In genomic region chr7:76325811-76326210, GRCh38 we compare ENCODE assay signal across 25 cellular contexts. TPM values are rescaled to one million over a fixed set of nuclear protein-coding genes. Genes with fewer than 3 reads are reported as not detected.
A peak's percentile ranks its signal among the peaks of the same experiment; 100 is the strongest.
DNase-seq lines count a peak whose midpoint lies in the region; ATAC-seq and TF ChIP-seq lines count a peak whose summit lies in the region.
"Had no signal": no experiment of that assay in that cellular context is flagged by ENCODE, and none has a peak within 500 bp of the region (broad histone marks: within the 10 kb centered on the region; RNA-seq: fewer than 3 reads in every experiment).

No MANE protein-coding gene starts in this region.

- H3K23ac ChIP-seq in neuronal stem cell (ENCODE audit: low read depth, low read length, poor library complexity), result no peak overlapping the region

- H4K8ac ChIP-seq in neuronal stem cell (ENCODE audit: low read depth, low read length), result no peak overlapping the region

- H3K27ac ChIP-seq in GM23248 (peak overlapping the region; percentile 44; the same call in 1 of the 2 replicates), RWPE1 (peak overlapping the region; percentile 46), neuronal stem cell (replicated peaks; ENCODE audit: low read length) (peak overlapping the region; percentile 21), skeletal muscle tissue (ENCODE audit: low read depth, low read length) (peak overlapping the region; percentile 95), PC-3 (ENCODE audit: low read length) (no peak overlapping the region)
- H3K27ac ChIP-seq: PC-9, SJSA1 had no signal

- H3K27me3 ChIP-seq in GM23248 (replicated peaks; ENCODE audit: insufficient read depth) (no peaks in the 10 kb centered on the region), neuronal stem cell (ENCODE audit: control insufficient read depth in 3 of 3, insufficient read depth in 3 of 3, low read depth in 1 of 3, low read length in 3 of 3) (no peaks in the 10 kb centered on the region), skeletal muscle tissue (ENCODE audit: control insufficient read depth in 3 of 3, insufficient read depth in 3 of 3, low read length in 3 of 3) (no peaks in the 10 kb centered on the region), PC-3 (ENCODE audit: low read length) (no peaks in the 10 kb centered on the region)
- H3K27me3 ChIP-seq: SJSA1 had no signal

- DNase-seq in GM23248 (no peak), RWPE1 (ENCODE audit: low spot score) (no peak), neuronal stem cell (ENCODE audit: low spot score) (no peak), PC-3 (no peak), NCI-H69 (lab: John Stamatoyannopoulos, UW) (no peak), NCI-H446 (lab: John Stamatoyannopoulos, UW) (no peak), HEK293T (ENCODE audit: extremely low spot score) (no peak)
- DNase-seq: ACHN; CD4-positive, CD25-positive, alpha-beta regulatory T cell; DMS153; DND-41; GOT3; Kasumi-1; NCI-H1092 treated with DMSO at 0.1 percent for 48 hours; NCI-H1436; NCI-H187; NCI-H2171 treated with DMSO at 0.1 percent for 48 hours; NCI-H345; NCI-H524; NCI-H774; PC-9; Right ventricle myocardium superior had no signal

- CTCF ChIA-PET in RWPE1 (lab: Yijun Ruan, JAX), result no interaction called here
- CTCF ChIA-PET in PC-3 (lab: Charles Lee), result no interaction called here
- CTCF ChIA-PET in HEK293T (lab: Yijun Ruan, JAX), result no interaction called here

- no peak overlapping the region for H3K9ac ChIP-seq in GM23248
- no peak overlapping the region for H3K9ac ChIP-seq in neuronal stem cell (ENCODE audit: low read depth, low read length, poor library complexity)
- H3K9ac ChIP-seq in skeletal muscle tissue (ENCODE audit: low read depth in 1 of 3, low read length in 3 of 3), result no peak overlapping the region
- no peak overlapping the region for H3K9ac ChIP-seq in PC-3 (ENCODE audit: low read length)

- H3K4me2 ChIP-seq in GM23248 (ENCODE audit: unreplicated experiment) (no peak overlapping the region), neuronal stem cell (ENCODE audit: insufficient read depth, low read length, poor library complexity, severe bottlenecking) (no peak overlapping the region), PC-3 (ENCODE audit: low read length) (no peak overlapping the region)
- H3K4me2 ChIP-seq: PC-9 had no signal

- H2BK120ac ChIP-seq in neuronal stem cell (ENCODE audit: low read depth, low read length), result no peak overlapping the region

- H3K4ac ChIP-seq in neuronal stem cell (ENCODE audit: low read length), result no peak overlapping the region

- H3K4me1 ChIP-seq in GM23248 (ENCODE audit: insufficient read depth) (peaks cover 31% of the 10 kb centered on the region), neuronal stem cell (ENCODE audit: control insufficient read depth in 2 of 2, insufficient read depth in 1 of 2, low read depth in 1 of 2, low read length in 2 of 2) (no peaks in the 10 kb centered on the region), skeletal muscle tissue (ENCODE audit: control insufficient read depth in 3 of 3, insufficient read depth in 3 of 3, low read length in 3 of 3) (peaks cover 42 to 57% (median 43%) of the 10 kb centered on the region in 3 donors), PC-3 (ENCODE audit: insufficient read depth, low read length) (no peaks in the 10 kb centered on the region)
- H3K4me1 ChIP-seq: HAP-1 had no signal

- no peak overlapping the region for H2AK5ac ChIP-seq in neuronal stem cell (ENCODE audit: low read depth, low read length)

- in situ Hi-C loops in GM23248 (cut with MboI), result no loop called here

- no peak overlapping the region for H2BK15ac ChIP-seq in neuronal stem cell (ENCODE audit: low read length)

- no peak overlapping the region for H2BK5ac ChIP-seq in neuronal stem cell (ENCODE audit: low read length)

- H3K4me3 ChIP-seq in GM23248 (no peak overlapping the region), neuronal stem cell (ENCODE audit: low read length in 2 of 2) (no peak overlapping the region), skeletal muscle tissue (ENCODE audit: low read length in 3 of 3) (no peak overlapping the region), PC-3 (ENCODE audit: low read length) (no peak overlapping the region)
- H3K4me3 ChIP-seq: HAP-1, PC-9, SJSA1 had no signal

- H3F3A ChIP-seq in GM23248 (ENCODE audit: insufficient read depth) (peaks cover 79% of the 10 kb centered on the region), PC-3 (ENCODE audit: low read length, unreplicated experiment) (peaks cover 12% of the 10 kb centered on the region)

- H2AFZ ChIP-seq in GM23248 (no peak overlapping the region), neuronal stem cell (ENCODE audit: low read length) (no peak overlapping the region), PC-3 (ENCODE audit: low read length) (no peak overlapping the region)
- H2AFZ ChIP-seq: PC-9 had no signal

- WGBS in GM23248 (ENCODE audit: low coverage in 1 of 2, low lambda C conversion rate in 2 of 2, missing lambda C conversion rate in 2 of 2), 2 experiments, result 82 to 85% methylated on average over 5 of the region's 5 CpGs
- WGBS in neuronal stem cell (ENCODE audit: extremely low coverage in 2 of 2, insufficient read length in 2 of 2, insufficient replicate concordance in 1 of 2), 2 donors, result no CpG with 5 or more reads among the region's 5 CpGs

- H3K79me1 ChIP-seq in neuronal stem cell (ENCODE audit: low read depth, low read length), result peaks cover 10% of the 10 kb centered on the region

- ATAC-seq in PC-3, result no peak

- H3K9me2 ChIP-seq in GM23248 (ENCODE audit: insufficient read depth) (no peaks in the 10 kb centered on the region), PC-3 (replicated peaks; ENCODE audit: low read length) (no peaks in the 10 kb centered on the region)

- TF ChIP-seq CTCF in RWPE1 (conservative IDR thresholded peaks at IDR 0.05; ENCODE audit: low read depth) (no peak), PC-3 (conservative IDR thresholded peaks at IDR 0.05; ENCODE audit: low read depth, low read length) (no peak)

- intact Hi-C loops in PC-3 (cut with micrococcal nuclease), result no loop called here

- POLR2A ChIA-PET in RWPE1 (lab: Yijun Ruan, JAX; ENCODE audit: low non-redundant PET), result no interaction called here
- POLR2A ChIA-PET in PC-3 (lab: Charles Lee; ENCODE audit: unreplicated experiment), result no interaction called here
- POLR2A ChIA-PET in HEK293T (lab: Yijun Ruan, JAX), result no interaction called here

- no peak overlapping the region for H3K18ac ChIP-seq in neuronal stem cell (ENCODE audit: low read length)

- H2BK12ac ChIP-seq in neuronal stem cell (ENCODE audit: low read length), result no peak overlapping the region

- H4K20me1 ChIP-seq in GM23248 (ENCODE audit: insufficient read depth) (peaks cover 5% of the 10 kb centered on the region), PC-3 (ENCODE audit: low read length) (peaks cover 39% of the 10 kb centered on the region)

- H3K9me3 ChIP-seq in GM23248 (ENCODE audit: low read depth) (no peaks in the 10 kb centered on the region), neuronal stem cell (replicated peaks in 1 of 2; ENCODE audit: control insufficient read depth in 2 of 2, insufficient read depth in 1 of 2, low read depth in 1 of 2, low read length in 2 of 2) (no peaks in the 10 kb centered on the region), skeletal muscle tissue (ENCODE audit: control insufficient read depth in 3 of 3, low read length in 3 of 3) (no peaks in the 10 kb centered on the region), PC-3 (ENCODE audit: low read length) (no peaks in the 10 kb centered on the region)
- H3K9me3 ChIP-seq: HAP-1, SJSA1 had no signal

- BruUV-seq in PC-3 (replicated peaks; lab: Mats Ljungman, UMichigan), result no TSS peak

- H3K14ac ChIP-seq in neuronal stem cell (ENCODE audit: low read length), result no peak overlapping the region

- H4K91ac ChIP-seq in neuronal stem cell (ENCODE audit: low read depth, low read length, poor library complexity), result no peak overlapping the region

- H3K36me3 ChIP-seq in GM23248 (ENCODE audit: low read depth) (peaks cover 46% of the 10 kb centered on the region), neuronal stem cell (replicated peaks in 1 of 2; ENCODE audit: control insufficient read depth in 2 of 2, insufficient read depth in 2 of 2, low read length in 2 of 2) (peaks cover 36 to 92% of the 10 kb centered on the region in 2 donors), skeletal muscle tissue (ENCODE audit: control insufficient read depth in 3 of 3, insufficient read depth in 3 of 3, low read length in 3 of 3) (peaks cover 18 to 30% (median 21%) of the 10 kb centered on the region in 3 donors), PC-3 (ENCODE audit: low read depth, low read length) (peaks cover 39% of the 10 kb centered on the region)

- H3K79me2 ChIP-seq in GM23248 (ENCODE audit: insufficient read depth) (peaks cover 99% of the 10 kb centered on the region), PC-3 (ENCODE audit: low read length) (peaks cover 63% of the 10 kb centered on the region)

TF ChIP-seq in HEK293T, 16 proteins besides CTCF, POLR2A, EP300 and RAD21:
- TF ChIP-seq FOXM1 (IDR thresholded peaks at IDR 0.05; ENCODE audit: borderline replicate concordance), result no peak
- TF ChIP-seq L3MBTL2 (conservative IDR thresholded peaks at IDR 0.05), result no peak
- TF ChIP-seq TARDBP (IDR thresholded peaks at IDR 0.05), result no peak
- no peak for TF ChIP-seq ZNF384 (IDR thresholded peaks at IDR 0.05)
- no peak for TF ChIP-seq LEF1 (IDR thresholded peaks at IDR 0.05; ENCODE audit: borderline replicate concordance)
- TF ChIP-seq NFRKB (IDR thresholded peaks at IDR 0.05), result no peak
- no peak for TF ChIP-seq HDGF (IDR thresholded peaks at IDR 0.05; ENCODE audit: borderline replicate concordance)
- TF ChIP-seq SP1 (IDR thresholded peaks at IDR 0.05), result no peak
- no peak for TF ChIP-seq ELF4 (IDR thresholded peaks at IDR 0.05)
- no peak for TF ChIP-seq FOXK2 (IDR thresholded peaks at IDR 0.05)
- TF ChIP-seq BHLHE40 (IDR thresholded peaks at IDR 0.05; ENCODE audit: borderline replicate concordance), result no peak
- TF ChIP-seq CTBP1 (IDR thresholded peaks at IDR 0.05; ENCODE audit: borderline replicate concordance), result no peak
- no peak for TF ChIP-seq FOXA1 (IDR thresholded peaks at IDR 0.05)
- TF ChIP-seq SUZ12 (IDR thresholded peaks at IDR 0.05), result no peak
- TF ChIP-seq ARNT (IDR thresholded peaks at IDR 0.05), result no peak

RNA-seq across cellular contexts. Expression of gene HSPB1, which starts 23.3 kb away (rescaled TPM):
- 79.5 and 96.5 TPM in 2 replicates for total RNA-seq in GM23248 (2014; rRNA removed; shearing (Covaris generic))
- polyA plus RNA-seq in GM23248 (2016; fragmentation: Nextera tagmentation; extraction: Ambion mirVana), result 1,542 and 1,564 TPM in 2 replicates
- polyA plus RNA-seq in neuronal stem cell (2013, experiment 1 of 2), result 217 TPM
- polyA plus RNA-seq in neuronal stem cell (2013, experiment 2 of 2), result 205 TPM
- 80.4 TPM for total RNA-seq in skeletal muscle tissue
- 166 and 189 TPM in 2 replicates for total RNA-seq in PC-3 (2014; rRNA removed)

RNA-seq across cellular contexts. Expression of gene YWHAG, which starts 33.0 kb away (rescaled TPM):
- total RNA-seq in GM23248 (2014; rRNA removed; shearing (Covaris generic)), result 56.0 TPM in 2 replicates
- 28.1 and 28.4 TPM in 2 replicates for polyA plus RNA-seq in GM23248 (2016; fragmentation: Nextera tagmentation; extraction: Ambion mirVana)
- 115 TPM for polyA plus RNA-seq in neuronal stem cell (2013, experiment 1 of 2)
- 115 TPM for polyA plus RNA-seq in neuronal stem cell (2013, experiment 2 of 2)
- total RNA-seq in skeletal muscle tissue, result 86.1 TPM
- 42.2 and 54.4 TPM in 2 replicates for total RNA-seq in PC-3 (2014; rRNA removed)
